Comparison of ENCODE assay signal across 20 cellular contexts in the genomic region with DNA sequence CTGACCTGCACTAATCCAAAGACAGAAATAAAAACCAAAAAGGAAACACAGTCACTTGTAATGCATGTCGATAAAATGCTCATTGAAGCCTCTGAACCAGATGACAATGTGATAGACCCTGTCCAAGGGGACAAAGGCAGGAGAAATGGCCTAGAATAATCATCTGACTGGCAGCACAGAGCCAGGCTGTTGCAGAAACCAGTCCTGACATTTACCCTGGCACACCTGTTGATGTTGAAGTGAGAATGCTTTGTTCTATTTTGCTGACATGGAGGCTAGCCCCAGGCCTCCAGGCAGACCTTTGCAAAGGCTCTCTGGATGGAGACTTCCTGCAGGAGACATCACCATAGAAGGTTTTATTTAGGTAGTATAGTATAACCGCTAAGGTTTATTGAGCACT. TPM values are rescaled to one million over a fixed set of nuclear protein-coding genes. Genes with fewer than 3 reads are reported as not detected.
"Had no signal": no experiment of that assay in that cellular context is flagged by ENCODE, and none has a peak within 500 bp of the region (broad histone marks: within the 10 kb centered on the region; RNA-seq: fewer than 3 reads in every experiment).

No MANE protein-coding gene starts in this region.

- DNase-seq: KBM-7, NCI-H1092, NCI-H1417 treated with DMSO at 0.1 percent for 48 hours, NCI-H146, NCI-H1694 treated with DMSO at 0.1 percent for 48 hours, NCI-H1930, NCI-H2107, NCI-H2227 treated with DMSO at 0.1 percent for 48 hours, NCI-H774, SHP77, SK-N-SH, SW 1271, T-cell had no signal

- H3K27ac Mint-ChIP-seq: T-cell; T-helper 1 cell treated with Interleukin-12 subunit alpha and Interleukin-12 subunit beta and Interleukin-4 antibody, amounts not matched to agents 30 μg/mL and 1 μg/mL, for 36 hours had no signal

- ATAC-seq: T-cell had no signal

- H3K36me3 Mint-ChIP-seq: T-cell had no signal

- H3K4me1 Mint-ChIP-seq: T-cell had no signal

- H3K27ac ChIP-seq: RWPE1 had no signal

- H3K4me3 Mint-ChIP-seq: T-cell; T-helper 1 cell treated with Interleukin-12 subunit alpha and Interleukin-12 subunit beta and Interleukin-4 antibody, amounts not matched to agents 30 μg/mL and 1 μg/mL, for 36 hours had no signal

- H3K9me3 Mint-ChIP-seq: T-cell; T-helper 1 cell treated with Interleukin-12 subunit alpha and Interleukin-12 subunit beta and Interleukin-4 antibody, amounts not matched to agents 30 μg/mL and 1 μg/mL, for 36 hours had no signal

- H3K9me3 ChIP-seq: SK-N-SH had no signal

RNA-seq across cellular contexts. Expression of gene TFDP3, which starts 41.0 kb away (rescaled TPM):
- total RNA-seq: HT-29, LHCN-M2, MCF 10A, NCI-H460, SK-MEL-5, T-cell had no signal
